ENCODE assay signal across 22 cellular contexts in genomic region chr14:38522724-38523123, GRCh38.
DNase-seq lines count a peak whose midpoint lies in the region; ATAC-seq lines count a peak whose summit lies in the region.
"Had no signal": no experiment of that assay in that cellular context is flagged by ENCODE, and none has a peak within 500 bp of the region (broad histone marks: within the 10 kb centered on the region; RNA-seq: fewer than 3 reads in every experiment).

No MANE protein-coding gene starts in this region.

- peak overlapping the region; percentile 42 for H2AFZ ChIP-seq in ACC112 (ENCODE audit: low read length, unreplicated experiment)
- H2AFZ ChIP-seq: GM23338 had no signal

- DNase-seq in NCI-H510A (lab: John Stamatoyannopoulos, UW): peak; percentile 6
- DNase-seq in iris pigment epithelial cell (ENCODE audit: low read depth): peak; percentile 33
- no peak for DNase-seq in SK-N-DZ (ENCODE audit: low spot score)
- DNase-seq in amniotic stem cell (lab: John Stamatoyannopoulos, UW): no peak
- no peak for DNase-seq in effector memory CD4-positive, alpha-beta T cell
- DNase-seq: COR-L47; EL; KG1; NCI-H1048; NCI-H146; NCI-H2081; NCI-H69; NK-92 treated with Interleukin-12 subunit alpha and Interleukin-12 subunit beta, amount 100 ng/mL, for 24 hours; T-cell had no signal

- ATAC-seq in GM19463 (IDR thresholded peaks at IDR 0.05; ENCODE audit: unreplicated experiment): peak; percentile 69
- no peak for ATAC-seq in GM19324 (IDR thresholded peaks at IDR 0.05; ENCODE audit: low FRiP score, unreplicated experiment)
- ATAC-seq: A549, GM23338, HCT116, T-cell had no signal

- H3K9me3 ChIP-seq in effector memory CD4-positive, alpha-beta T cell (ENCODE audit: control insufficient read depth, low read length): no peaks in the 10 kb centered on the region
- H3K9me3 ChIP-seq: A549 had no signal

- H3K79me2 ChIP-seq in ACC112 (ENCODE audit: control insufficient read depth, insufficient read depth, low read length, unreplicated experiment): no peaks in the 10 kb centered on the region

- H3K4me3 ChIP-seq in ACC112 (ENCODE audit: low read depth, low read length): no peak overlapping the region
- no peak overlapping the region for H3K4me3 ChIP-seq in effector memory CD4-positive, alpha-beta T cell (ENCODE audit: insufficient read depth, low read depth, low read length, poor library complexity, severe bottlenecking)
- H3K4me3 ChIP-seq: A549, GM23338 had no signal

- H3K4me1 ChIP-seq in ACC112 (ENCODE audit: control insufficient read depth, insufficient read depth, low read length, unreplicated experiment): no peaks in the 10 kb centered on the region
- no peaks in the 10 kb centered on the region for H3K4me1 ChIP-seq in effector memory CD4-positive, alpha-beta T cell (ENCODE audit: control insufficient read depth, insufficient read depth, low read length, poor library complexity, severe bottlenecking)
- H3K4me1 ChIP-seq: A549 had no signal

- no peaks in the 10 kb centered on the region for H3K27me3 ChIP-seq in ACC112 (ENCODE audit: insufficient read depth, low read length)
- H3K27me3 ChIP-seq in effector memory CD4-positive, alpha-beta T cell (replicated peaks; ENCODE audit: control insufficient read depth, insufficient read depth, low read length, poor library complexity, severe bottlenecking): no peaks in the 10 kb centered on the region

- no peaks in the 10 kb centered on the region for H3K36me3 ChIP-seq in ACC112 (ENCODE audit: insufficient read depth, low read length)
- H3K36me3 ChIP-seq in effector memory CD4-positive, alpha-beta T cell (ENCODE audit: control insufficient read depth, insufficient read depth, low read length): no peaks in the 10 kb centered on the region

- H3K27ac ChIP-seq in ACC112 (ENCODE audit: low read depth, low read length): no peak overlapping the region
- no peak overlapping the region for H3K27ac ChIP-seq in effector memory CD4-positive, alpha-beta T cell (ENCODE audit: insufficient read depth, low read length, poor library complexity, severe bottlenecking)
- H3K27ac ChIP-seq: A549, C4-2B, RWPE1 had no signal

Comparison
In these comparisons a context has a peak if more than half of its experiments do, and no peak if none do; other contexts are left out.
1. DNase-seq: peak in NCI-H510A (single experiment) and iris pigment epithelial cell (single experiment); none in SK-N-DZ (single experiment), amniotic stem cell (single experiment) and effector memory CD4-positive, alpha-beta T cell (0 of 3).